ENCODE assay signal across 8 cellular contexts in the genomic region with DNA sequence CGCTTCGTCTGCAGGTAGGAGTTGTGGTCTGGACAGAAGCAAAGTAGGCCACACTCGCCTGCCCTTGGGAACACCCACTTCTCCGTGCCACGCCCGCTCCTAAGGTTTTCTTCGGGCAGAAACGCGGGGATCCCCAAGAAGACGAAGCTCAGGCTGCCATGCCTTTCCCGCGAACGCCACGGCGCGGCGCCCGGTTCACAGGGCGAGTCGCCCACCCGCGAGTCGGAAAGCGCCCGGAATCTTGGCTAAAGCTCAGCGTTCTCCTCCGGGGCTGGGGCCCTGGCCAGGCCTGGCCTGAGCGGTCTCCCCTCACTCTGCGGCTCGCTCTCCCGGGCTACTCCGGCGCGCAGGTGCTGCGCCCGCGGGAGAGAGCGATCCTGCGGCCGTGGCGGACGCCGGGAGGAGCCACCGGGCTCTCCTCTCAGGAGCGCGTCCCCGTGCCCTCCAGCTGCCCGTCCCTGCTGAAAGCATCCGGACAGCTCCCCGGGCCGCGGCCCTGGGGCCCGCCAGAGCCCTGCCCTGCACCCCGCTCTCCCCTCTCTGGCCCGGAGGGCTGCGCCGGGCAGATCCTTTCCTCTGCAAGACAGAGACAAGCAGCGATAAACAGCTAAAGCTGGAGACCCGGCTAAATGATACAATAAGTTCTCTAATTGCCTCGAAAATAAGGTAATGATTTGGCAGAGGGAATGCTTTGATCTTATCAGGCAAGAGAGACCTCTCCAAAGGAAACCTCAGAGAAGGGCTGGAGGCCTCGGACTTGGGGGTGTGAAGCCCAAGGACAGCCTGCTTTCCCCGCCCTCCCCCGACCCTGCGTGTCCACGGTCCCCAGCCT. TPM values are rescaled to one million over a fixed set of nuclear protein-coding genes. Genes with fewer than 3 reads are reported as not detected.
DNase-seq lines count a peak whose midpoint lies in the region; ATAC-seq and TF ChIP-seq lines count a peak whose summit lies in the region.

No MANE protein-coding gene starts in this region.

- POLR2A ChIA-PET in BJ (lab: Charles Lee): interaction anchor here (0.5 to 1.2 kb wide), 6 partner anchors 11 to 134 kb away, joined by 3 to 9 read pairs (median 5); partner anchors contain the start of gene ST7L
- POLR2A ChIA-PET in activated CD4-positive, alpha-beta memory T cell treated with anti-CD3 and anti-CD28 coated beads for 36 hours (lab: Charles Lee): interaction anchor here (2.2 kb wide), 1 partner anchor 116 kb away, joined by 9 read pairs; no protein-coding TSS in a partner anchor

- peak overlapping the region; percentile 49 for H3K4me3 ChIP-seq in BJ (ENCODE audit: low read depth, low read length)
- peak overlapping the region; percentile 40 for H3K4me3 ChIP-seq in ectodermal cell (ENCODE audit: insufficient read depth, low read depth, low read length)
- peak overlapping the region; percentile 29 for H3K4me3 ChIP-seq in lower leg skin (ENCODE audit: low read depth, poor library complexity, severe bottlenecking)

- no peak overlapping the region for H3K27ac Mint-ChIP-seq in activated CD4-positive, alpha-beta memory T cell treated with anti-CD3 and anti-CD28 coated beads for 36 hours

- 3 to 4% methylated on average over 63 to 65 of the region's 65 CpGs for WGBS in ectodermal cell, 2 experiments
- WGBS in lower leg skin, 2 donors: 4 to 7% methylated on average over 33 to 46 of the region's 65 CpGs

- DNase-seq in BJ (ENCODE audit: low read depth): no peak
- peak; percentile 73 for DNase-seq in NCI-H2227 (lab: John Stamatoyannopoulos, UW; ENCODE audit: unreplicated experiment)
- peak; percentile 70 for DNase-seq in activated CD4-positive, alpha-beta memory T cell treated with anti-CD3 and anti-CD28 coated beads for 36 hours
- peak in 1 of 2 donors; percentile 58 for DNase-seq in lower leg skin (ENCODE audit: low spot score in 2 of 2)
- DNase-seq in stimulated activated CD4-positive, alpha-beta T cell treated with anti-CD3 and anti-CD28 coated beads, Interleukin-4, amount 100 ng/mL, for 4 hours: peak; percentile 51 to 58
- DNase-seq in NAMALWA (ENCODE audit: low spot score): no peak

- H3K27me3 ChIP-seq in BJ (ENCODE audit: control insufficient read depth, insufficient read depth, low read length): no peaks in the 10 kb centered on the region
- H3K27me3 ChIP-seq in ectodermal cell (ENCODE audit: control insufficient read depth, insufficient read depth, low read length, poor library complexity, severe bottlenecking): peaks cover 66% of the 10 kb centered on the region

- peaks cover 19% of the 10 kb centered on the region for H3K4me1 ChIP-seq in ectodermal cell (ENCODE audit: control insufficient read depth, insufficient read depth, low read length)

- H3K4me1 Mint-ChIP-seq in activated CD4-positive, alpha-beta memory T cell treated with anti-CD3 and anti-CD28 coated beads for 36 hours (ENCODE audit: low read depth): peaks cover 6% of the 10 kb centered on the region

- no peak for TF ChIP-seq POLR2A in lower leg skin (IDR thresholded peaks at IDR 0.05)

- H3K4me3 Mint-ChIP-seq in activated CD4-positive, alpha-beta memory T cell treated with anti-CD3 and anti-CD28 coated beads for 36 hours: peak overlapping the region; percentile 10

- no peaks in the 10 kb centered on the region for H3K36me3 Mint-ChIP-seq in activated CD4-positive, alpha-beta memory T cell treated with anti-CD3 and anti-CD28 coated beads for 36 hours

- peak; percentile 55 for ATAC-seq in GM21576 (IDR thresholded peaks at IDR 0.05; ENCODE audit: unreplicated experiment)

- CTCF ChIA-PET in BJ (lab: Yijun Ruan, JAX): interaction anchor here (0.6 to 3.5 kb wide), 45 partner anchors 9 to 840 kb away, joined by 3 to 56 read pairs (median 5); partner anchors contain the start of genes MOV10, PPM1J and ST7L
- CTCF ChIA-PET in activated CD4-positive, alpha-beta memory T cell treated with anti-CD3 and anti-CD28 coated beads for 36 hours (lab: Charles Lee): interaction anchor here (0.6 to 3.2 kb wide), 35 partner anchors 10 to 454 kb away, joined by 3 to 43 read pairs (median 4); partner anchors contain the start of genes MOV10, PPM1J, RHOC and SLC16A1

- H3K27me3 Mint-ChIP-seq in activated CD4-positive, alpha-beta memory T cell treated with anti-CD3 and anti-CD28 coated beads for 36 hours: peaks cover 51% of the 10 kb centered on the region

- intact Hi-C loops in activated CD4-positive, alpha-beta memory T cell treated with anti-CD3 and anti-CD28 coated beads for 36 hours (cut with micrococcal nuclease): loop anchor here (1.0 to 10.0 kb wide), 3 partner anchors 112 to 205 kb away; partner anchors contain the start of genes MOV10 and RHOC
- intact Hi-C loops in lower leg skin (cut with DNase I; ENCODE audit: low total_unique reads): loop anchor here (10.0 kb wide), 2 partner anchors 113 to 203 kb away; partner anchors contain the start of genes CAPZA1, RHOC and ST7L

- H3K27ac ChIP-seq in ectodermal cell (ENCODE audit: insufficient read depth, low read depth, low read length, poor library complexity, severe bottlenecking): no peak overlapping the region

- H3K9me3 Mint-ChIP-seq in activated CD4-positive, alpha-beta memory T cell treated with anti-CD3 and anti-CD28 coated beads for 36 hours: no peaks in the 10 kb centered on the region

- TF ChIP-seq CTCF in BJ (IDR thresholded peaks at IDR 0.05; ENCODE audit: insufficient read depth, low read depth, low read length): peak; percentile 93
- TF ChIP-seq CTCF in lower leg skin (IDR thresholded peaks at IDR 0.05): peak in 1 of 3 donors; percentile 19

- no peaks in the 10 kb centered on the region for H3K9me3 ChIP-seq in ectodermal cell (ENCODE audit: control insufficient read depth, low read length)

- H3K36me3 ChIP-seq in BJ (ENCODE audit: control insufficient read depth, insufficient read depth, low read length): no peaks in the 10 kb centered on the region
- H3K36me3 ChIP-seq in ectodermal cell (ENCODE audit: control insufficient read depth, insufficient read depth, low read length): no peaks in the 10 kb centered on the region

RNA-seq across cellular contexts. Expression of gene WNT2B, which starts 6.7 kb away (rescaled TPM):
- 2.0 and 3.1 TPM in 2 replicates for polyA plus RNA-seq in BJ (2011; rRNA removed)
- polyA minus RNA-seq in BJ (2011; rRNA and poly(A)+ RNA removed): 1.7 and 3.9 TPM in 2 replicates
- total RNA-seq in activated CD4-positive, alpha-beta memory T cell treated with anti-CD3 and anti-CD28 coated beads for 36 hours: under 1 TPM; 0.05 to 0.15 TPM
- polyA plus RNA-seq in ectodermal cell (2013, experiment 1 of 4): 10.1 TPM
- polyA plus RNA-seq in ectodermal cell (2013, experiment 2 of 4): 14.1 TPM
- polyA plus RNA-seq in ectodermal cell (2013, experiment 3 of 4): 6.1 TPM
- polyA plus RNA-seq in ectodermal cell (2013, experiment 4 of 4): 9.0 TPM
- 10 to 100 TPM; 20.2 to 37.7 (median 23.4) TPM for total RNA-seq in lower leg skin

Comparison
In these comparisons a context has a peak if more than half of its experiments do, and no peak if none do; other contexts are left out.
1. DNase-seq: peak in NCI-H2227 (single experiment), activated CD4-positive, alpha-beta memory T cell treated with anti-CD3 and anti-CD28 coated beads for 36 hours (single experiment) and stimulated activated CD4-positive, alpha-beta T cell treated with anti-CD3 and anti-CD28 coated beads, Interleukin-4, amount 100 ng/mL, for 4 hours (2 of 2); none in BJ (single experiment) and NAMALWA (single experiment).
2. RNA of gene WNT2B, which starts 6.7 kb away (total RNA-seq): 20.2 to 37.7 TPM in lower leg skin; 0.05 to 0.15 TPM in activated CD4-positive, alpha-beta memory T cell treated with anti-CD3 and anti-CD28 coated beads for 36 hours; every median in the first group is over 10 times any median in the second.
3. Peak in every context shown above with its lines, with median percentiles within 50 percentile points of each other: H3K4me3 ChIP-seq.